In genomic region chr1:62794047-62794446, GRCh38 we compare ENCODE assay signal across 27 cellular contexts. TPM values are rescaled to one million over a fixed set of nuclear protein-coding genes. Genes with fewer than 3 reads are reported as not detected.
DNase-seq lines count a peak whose midpoint lies in the region; ATAC-seq lines count a peak whose summit lies in the region.
"Had no signal": no experiment of that assay in that cellular context is flagged by ENCODE, and none has a peak within 500 bp of the region (broad histone marks: within the 10 kb centered on the region; RNA-seq: fewer than 3 reads in every experiment).

No MANE protein-coding gene starts in this region.

- H3K9me3 ChIP-seq in T-helper 17 cell (ENCODE audit: control insufficient read depth, low read length, poor library complexity, severe bottlenecking) = no peaks in the 10 kb centered on the region
- H3K9me3 ChIP-seq: adrenal gland, colonic mucosa, suprapubic skin had no signal

- DNase-seq in T-helper 17 cell (no peak), substantia nigra (lab: John Stamatoyannopoulos, UW) (no peak), anterior cingulate cortex (lab: John Stamatoyannopoulos, UW) (no peak), HPDE6-E6E7 (ENCODE audit: extremely low spot score) (no peak)
- DNase-seq: activated CD4-positive, alpha-beta T cell treated with anti-CD3 and anti-CD28 coated beads for 48 hours; activated naive CD4-positive, alpha-beta T cell; activated T-cell treated with anti-CD3 and anti-CD28 coated beads, Interleukin-2, amount 50 U/mL, for 4 hours; adrenal gland; colonic mucosa; HCEC 1CT; islet precursor cell; KBM-7; midbrain; MM.1S; natural killer cell; NCI-H1436; NCI-H2107; NCI-H446; SIG-M5; T-cell had no signal

- H3K27me3 Mint-ChIP-seq in T-helper 17 cell = no peaks in the 10 kb centered on the region
- H3K27me3 Mint-ChIP-seq: T-cell had no signal

- peak overlapping the region; percentile 75 for H3K27ac Mint-ChIP-seq in T-helper 17 cell
- H3K27ac Mint-ChIP-seq: natural killer cell, T-cell had no signal

- peaks cover 5% of the 10 kb centered on the region for H3K36me3 Mint-ChIP-seq in T-helper 17 cell (ENCODE audit: low read depth)
- H3K36me3 Mint-ChIP-seq: natural killer cell had no signal

- peaks cover 17% of the 10 kb centered on the region for H3K4me1 Mint-ChIP-seq in T-helper 17 cell

- ATAC-seq in GM18868 (IDR thresholded peaks at IDR 0.05; ENCODE audit: unreplicated experiment) = peak; percentile 76
- ATAC-seq in HG02981 (IDR thresholded peaks at IDR 0.05; ENCODE audit: unreplicated experiment) = peak; percentile 66
- no peak for ATAC-seq in T-helper 17 cell
- no peak for ATAC-seq in GM21529 (IDR thresholded peaks at IDR 0.05; ENCODE audit: unreplicated experiment)
- ATAC-seq: activated T-cell treated with anti-CD3 and anti-CD28 coated beads, Interleukin-2, amount 50 U/mL, for 4 hours; Panc1; T-cell had no signal

- H3K27ac ChIP-seq in substantia nigra (ENCODE audit: low read depth, low read length, poor library complexity, severe bottlenecking) = peak overlapping the region; percentile 49
- H3K27ac ChIP-seq: adrenal gland, colonic mucosa, skin epidermis, suprapubic skin had no signal

- H3K4me3 Mint-ChIP-seq in T-helper 17 cell = no peak overlapping the region
- H3K4me3 Mint-ChIP-seq: activated T-cell treated with anti-CD3 and anti-CD28 coated beads, Interleukin-2, amount 50 U/mL, for 4 hours; CD14-positive monocyte; natural killer cell; T-cell had no signal

RNA-seq across cellular contexts. Expression of gene ATG4C, which starts 10.1 kb away (rescaled TPM):
- 1 to 10 TPM; 5.3 to 7.2 TPM for total RNA-seq in T-helper 17 cell

Comparison
In these comparisons a context has a peak if more than half of its experiments do, and no peak if none do; other contexts are left out.
1. ATAC-seq: peak in GM18868 (single experiment) and HG02981 (single experiment); none in T-helper 17 cell (single experiment) and GM21529 (single experiment).